ENCODE assay signal across 9 cellular contexts in the genomic region with DNA sequence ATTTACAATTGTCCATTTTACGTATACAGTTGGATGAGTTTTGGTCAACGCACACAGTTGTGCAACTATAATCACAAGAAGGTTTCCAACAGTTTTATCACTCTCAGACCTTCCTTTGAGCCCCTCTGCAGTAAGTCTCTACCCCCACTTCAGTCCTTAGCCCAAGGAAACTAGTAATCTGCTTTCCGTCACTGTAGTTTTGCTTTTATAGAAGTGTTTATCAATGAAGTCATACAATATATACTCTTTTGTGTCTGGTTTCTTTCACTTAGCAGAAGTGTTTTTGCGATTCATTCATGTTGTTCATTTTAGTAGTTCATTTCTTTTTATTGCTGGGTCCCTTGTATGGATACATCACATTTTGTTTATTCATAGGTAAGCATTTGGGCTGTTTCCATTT.
"Had no signal": no experiment of that assay in that cellular context is flagged by ENCODE, and none has a peak within 500 bp of the region (broad histone marks: within the 10 kb centered on the region; RNA-seq: fewer than 3 reads in every experiment).

No MANE protein-coding gene starts in this region.

- H3K4me1 ChIP-seq: HAP-1 had no signal

- H3K27ac Mint-ChIP-seq: HFFc6 had no signal

- ATAC-seq: HCT116, HepG2, K562 had no signal

- H3K36me3 ChIP-seq: HAP-1 had no signal

- H3K27ac ChIP-seq: GM23248, HL-60 had no signal

- DNase-seq: GM23248, GOT3, H7, HFFc6 had no signal

- H3K9me3 Mint-ChIP-seq: HFFc6 had no signal

- H3K9me3 ChIP-seq: HAP-1 had no signal

- H3K4me3 Mint-ChIP-seq: HFFc6 had no signal

- H3K4me3 ChIP-seq: GM23248, HAP-1, K562 had no signal
